ENCODE assay signal across 1 cellular context in genomic region chr19:12882589-12882988, GRCh38.
TF ChIP-seq lines count a peak whose summit lies in the region.

No MANE protein-coding gene starts in this region.

TF ChIP-seq in IMR-90, 13 proteins besides CTCF, POLR2A, EP300 and RAD21:
- TF ChIP-seq CEBPB (IDR thresholded peaks at IDR 0.05; ENCODE audit: low read depth, low read length) (no peak), NFE2L2 (IDR thresholded peaks at IDR 0.05; ENCODE audit: low read depth, low read length) (no peak), MAZ (IDR thresholded peaks at IDR 0.05; ENCODE audit: borderline replicate concordance, low read depth, low read length) (no peak), ELK1 (IDR thresholded peaks at IDR 0.05; ENCODE audit: borderline replicate concordance, low read depth, low read length) (no peak), RFX5 (IDR thresholded peaks at IDR 0.05; ENCODE audit: low read depth, low read length) (no peak), BHLHE40 (IDR thresholded peaks at IDR 0.05; ENCODE audit: low read depth, low read length) (no peak), MAFK (IDR thresholded peaks at IDR 0.05; ENCODE audit: low read depth, low read length) (no peak), RCOR1 (IDR thresholded peaks at IDR 0.05; ENCODE audit: insufficient replicate concordance, low read length) (no peak), CHD1 (IDR thresholded peaks at IDR 0.05; ENCODE audit: low read depth, low read length) (no peak)
